Comparison of ENCODE assay signal across 11 cellular contexts in the genomic region with DNA sequence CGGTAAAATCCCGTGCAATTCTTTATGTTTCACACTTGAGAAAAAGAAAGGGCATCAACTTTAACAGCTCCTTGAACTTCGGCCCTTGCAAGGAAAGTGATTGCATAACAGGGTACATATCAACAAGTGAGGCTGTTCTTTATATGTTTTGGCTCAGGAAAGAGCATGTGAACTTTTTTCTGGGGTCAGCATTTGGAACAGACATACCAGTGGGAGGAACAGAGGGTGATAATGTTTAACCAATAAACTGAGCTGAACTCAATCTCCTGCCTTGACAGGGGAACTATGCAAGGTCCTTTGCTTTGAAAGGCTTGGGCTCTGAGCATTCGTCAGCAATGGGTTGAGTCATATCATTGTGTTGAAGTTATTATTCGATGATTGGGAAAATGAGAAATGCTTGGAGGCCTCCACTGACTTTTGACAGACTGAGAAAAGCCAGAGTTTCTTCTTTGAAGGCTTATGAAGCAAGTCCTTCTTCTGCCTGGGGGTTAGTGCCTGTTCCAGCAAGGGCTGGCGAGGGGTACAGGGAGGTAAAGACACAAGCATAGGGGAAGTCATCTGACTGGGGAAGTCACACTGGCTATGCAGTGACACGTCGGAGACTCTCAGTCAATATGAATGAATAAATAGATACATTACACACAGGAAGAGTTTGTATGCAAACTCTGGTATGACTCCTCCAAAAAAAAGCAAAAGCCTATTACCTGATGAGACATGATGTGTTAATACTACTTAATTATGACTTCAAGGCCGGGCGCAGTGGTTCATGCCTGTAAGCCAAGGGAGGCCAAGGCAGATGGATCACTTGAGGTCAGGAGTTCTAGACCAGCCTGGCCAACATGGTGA. TPM values are rescaled to one million over a fixed set of nuclear protein-coding genes. Genes with fewer than 3 reads are reported as not detected.
DNase-seq lines count a peak whose midpoint lies in the region; ATAC-seq, FAIRE-seq and TF ChIP-seq lines count a peak whose summit lies in the region.
"Had no signal": no experiment of that assay in that cellular context is flagged by ENCODE, and none has a peak within 500 bp of the region (broad histone marks: within the 10 kb centered on the region; RNA-seq: fewer than 3 reads in every experiment).

No MANE protein-coding gene starts in this region.

- TF ChIP-seq EP300 in HepG2 (IDR thresholded peaks at IDR 0.05; ENCODE audit: low read depth in 2 of 2, low read length in 2 of 2) (peak; percentile 34 to 96; a peak in 3 of 4 replicates), HepG2 (CRISPR knock-in tag; IDR thresholded peaks at IDR 0.05; ENCODE audit: borderline replicate concordance) (peak; percentile 84; the same call in 1 of the 2 replicates)

- CTCF ChIA-PET in HepG2 (lab: Yijun Ruan, JAX; ENCODE audit: low intra/inter-chr PET ratio, low total read pairs): interaction anchor here (1.1 kb wide), 1 partner anchor 14 kb away, joined by 3 read pairs; no protein-coding TSS in a partner anchor

- intact Hi-C loops in HepG2 (cut with micrococcal nuclease; ENCODE audit: unreplicated experiment): loop anchor here (1.0 to 5.0 kb wide), 4 partner anchors 8 to 33 kb away; no protein-coding TSS in a partner anchor

- H3K27ac ChIP-seq in HepG2 (ENCODE audit: extremely low read length, insufficient read depth, low read length) (peak overlapping the region; percentile 98), thoracic aorta (peak overlapping the region; percentile 13 to 16)

- in situ Hi-C loops in HepG2 (cut with HindIII; ENCODE audit: extremely low pct_ligation_motif_present, low pct_unique_long_range_greater_than_20kb): loop anchor here (5.0 kb wide), 1 partner anchor 48 kb away; no protein-coding TSS in a partner anchor

- no peak for TF ChIP-seq RAD21 in HepG2 (CRISPR knock-in tag; IDR thresholded peaks at IDR 0.05)

- POLR2A ChIA-PET in HepG2 (lab: Yijun Ruan, JAX): interaction anchor here (0.7 to 3.1 kb wide), 10 partner anchors 8 to 307 kb away, joined by 3 to 20 read pairs (median 6); partner anchors contain the start of genes CNDP2 and CYB5A

- no peaks in the 10 kb centered on the region for H3K79me2 ChIP-seq in HepG2 (ENCODE audit: insufficient read depth, low read length)

- H3K36me3 ChIP-seq in HepG2 (replicated peaks in 1 of 2; ENCODE audit: control insufficient read depth in 1 of 2, insufficient read depth in 2 of 2, low read length in 2 of 2) (no peaks in the 10 kb centered on the region), thoracic aorta (no peaks in the 10 kb centered on the region)

- H3K4me3 ChIP-seq in choroid plexus epithelial cell (ENCODE audit: low read depth, low read length) (no peak overlapping the region), HepG2 (replicated peaks in 1 of 3; ENCODE audit: insufficient read depth in 1 of 3, low read depth in 2 of 3, low read length in 3 of 3) (peak overlapping the region in 1 of 3 experiments; percentile 33; a peak in 1 of 6 replicates), thoracic aorta (no peak overlapping the region)

- H3K4me1 ChIP-seq in HepG2 (ENCODE audit: insufficient read depth, low read length): peaks cover 66% of the 10 kb centered on the region
- peaks cover 8 to 15% of the 10 kb centered on the region in 2 donors for H3K4me1 ChIP-seq in thoracic aorta (ENCODE audit: control insufficient read depth in 1 of 2, low read depth in 2 of 2)

- peak overlapping the region; percentile 71 for H3K4me2 ChIP-seq in HepG2 (ENCODE audit: low read depth, low read length)

- TSS peak; percentile 48 for BruUV-seq in HepG2 (replicated peaks; lab: Mats Ljungman, UMichigan)

- TF ChIP-seq CTCF in choroid plexus epithelial cell (conservative IDR thresholded peaks at IDR 0.05; ENCODE audit: low read depth, low read length) (no peak), HepG2 (CRISPR knock-in tag; IDR thresholded peaks at IDR 0.05) (no peak), thoracic aorta (IDR thresholded peaks at IDR 0.05) (no peak)

- DNase-seq in M059J (ENCODE audit: low read depth) (peak; percentile 26), choroid plexus epithelial cell (ENCODE audit: low read depth) (peak; percentile 99), HepG2 (ENCODE audit: low spot score) (peak; percentile 98), thoracic aorta (ENCODE audit: low spot score) (no peak), SW 1271 (lab: John Stamatoyannopoulos, UW) (no peak), NCI-H146 treated with DMSO at 0.1 percent for 48 hours (lab: John Stamatoyannopoulos, UW; ENCODE audit: unreplicated experiment) (no peak), GDM1 (lab: John Stamatoyannopoulos, UW) (no peak), H4 (ENCODE audit: low spot score) (no peak)
- DNase-seq: activated CD4-positive, alpha-beta T cell treated with anti-CD3 and anti-CD28 coated beads for 4 hours; effector CD8-positive, alpha-beta T cell; NCI-H2107 had no signal

- no peaks in the 10 kb centered on the region for H4K20me1 ChIP-seq in HepG2 (ENCODE audit: insufficient read depth, low read length)

- peak; percentile 98 for ATAC-seq in HepG2
- ATAC-seq in thoracic aorta (ENCODE audit: insufficient number of reproducible peaks, low FRiP score, low read depth): peak; percentile 70

- WGBS in HepG2 (ENCODE audit: low lambda C conversion rate): 20% methylated on average over 10 of the region's 10 CpGs

- TF ChIP-seq POLR2A in HepG2 (IDR thresholded peaks at IDR 0.05; ENCODE audit: insufficient read depth in 1 of 2, low read depth in 2 of 2, low read length in 2 of 2): 0 out of 4 replicates have a peak, but pooled peaks have one; percentile 15 to 32

- peak; percentile 99 for FAIRE-seq in HepG2 (lab: Jason Lieb, UNC)

- peak overlapping the region; percentile 67 for H3K9ac ChIP-seq in HepG2 (ENCODE audit: insufficient read depth, low read depth, low read length)

- H3K9me3 ChIP-seq in HepG2 (ENCODE audit: low read length) (no peaks in the 10 kb centered on the region), thoracic aorta (no peaks in the 10 kb centered on the region)

- peak overlapping the region; percentile 76 for H2AFZ ChIP-seq in HepG2 (ENCODE audit: low read length)

- H3K27me3 ChIP-seq in HepG2 (ENCODE audit: control insufficient read depth in 1 of 2, insufficient read depth in 2 of 2, low read length in 2 of 2) (no peaks in the 10 kb centered on the region), thoracic aorta (replicated peaks; ENCODE audit: insufficient read depth) (no peaks in the 10 kb centered on the region)

TF ChIP-seq in HepG2, 621 proteins besides CTCF, POLR2A, EP300 and RAD21 (continues in another document):
- TF ChIP-seq HHEX (CRISPR knock-in tag; IDR thresholded peaks at IDR 0.05): 0 out of 2 replicates have a peak, but pooled peaks have one; percentile 10
- TF ChIP-seq SNAPC5 (CRISPR knock-in tag; IDR thresholded peaks at IDR 0.05; ENCODE audit: borderline replicate concordance): peak; percentile 93; the same call in 1 of the 2 replicates
- peak; percentile 65; the same call in 1 of the 2 replicates for TF ChIP-seq ZBTB25 (CRISPR knock-in tag; IDR thresholded peaks at IDR 0.05)
- TF ChIP-seq PLRG1 (conservative IDR thresholded peaks at IDR 0.05): no peak
- TF ChIP-seq MBD4 (IDR thresholded peaks at IDR 0.05; ENCODE audit: borderline replicate concordance, low read length): 0 out of 2 replicates have a peak, but pooled peaks have one; percentile 49
- peak; percentile 78 for TF ChIP-seq MLX (CRISPR knock-in tag; IDR thresholded peaks at IDR 0.05)

RNA-seq across cellular contexts. Expression of gene CYB5A, which starts 57.2 kb away (rescaled TPM):
- total RNA-seq in M059J (2014; rRNA removed; shearing (Covaris generic)): 167 and 192 TPM in 2 replicates
- total RNA-seq in HepG2 (2016; rRNA removed; fragmentation: Illumina TruSeq; extraction: Trizol): 356 and 411 TPM in 2 replicates
- 374 and 466 TPM in 2 replicates for total RNA-seq in HepG2 (2016; cell fraction: cytosol; rRNA removed; fragmentation: Illumina TruSeq; extraction: Trizol; ENCODE audit: low read depth)
- 373 and 443 TPM in 2 replicates for total RNA-seq in HepG2 (2016; cell fraction: insoluble cytoplasmic fraction; rRNA removed; fragmentation: Illumina TruSeq; extraction: Trizol)
- 360 and 432 TPM in 2 replicates for total RNA-seq in HepG2 (2016; cell fraction: membrane; rRNA removed; fragmentation: Illumina TruSeq; extraction: Trizol)
- 129 and 140 TPM in 2 replicates for total RNA-seq in HepG2 (2016; cell fraction: nucleus; rRNA removed; fragmentation: Illumina TruSeq; extraction: Trizol)
- polyA plus RNA-seq in HepG2 (2011; rRNA removed): 215 and 233 TPM in 2 replicates
- polyA plus RNA-seq in HepG2 (2011; cell fraction: cytosol; rRNA removed): 375 and 416 TPM in 2 replicates
- polyA plus RNA-seq in HepG2 (2011; cell fraction: nucleus; rRNA removed): 94.1 and 130 TPM in 2 replicates
- 216 and 218 TPM in 2 replicates for polyA plus RNA-seq in HepG2 (2012)
- polyA plus RNA-seq in HepG2 (2016; cell fraction: cytosol; fragmentation: Illumina TruSeq; extraction: Trizol; ENCODE audit: low read depth): 479 and 611 TPM in 2 replicates
- 473 and 479 TPM in 2 replicates for polyA plus RNA-seq in HepG2 (2016; cell fraction: insoluble cytoplasmic fraction; fragmentation: Illumina TruSeq; extraction: Trizol; ENCODE audit: low read depth)
- 378 and 460 TPM in 2 replicates for polyA plus RNA-seq in HepG2 (2016; cell fraction: membrane; fragmentation: Illumina TruSeq; extraction: Trizol; ENCODE audit: low read depth)
- polyA plus RNA-seq in HepG2 (2016; cell fraction: nucleus; fragmentation: Illumina TruSeq; extraction: Trizol; ENCODE audit: insufficient read depth, low read depth): 240 and 246 TPM in 2 replicates
- 0.14 and 63.3 TPM in 2 replicates for polyA minus RNA-seq in HepG2 (2011; rRNA and poly(A)+ RNA removed; ENCODE audit: low replicate concordance)
- 74.5 and 95.0 TPM in 2 replicates for polyA minus RNA-seq in HepG2 (2011; cell fraction: cytosol; rRNA and poly(A)+ RNA removed)
- polyA minus RNA-seq in HepG2 (2011; cell fraction: nucleus; rRNA and poly(A)+ RNA removed): 40.4 and 58.9 TPM in 2 replicates
- 100 to 1,000 TPM in 1 of 2 donors, 10 to 100 TPM in 1; 57.0 to 121 TPM for total RNA-seq in thoracic aorta
- 8.6 and 10.6 TPM in 2 replicates for total RNA-seq in H4 (2014; rRNA removed; shearing (Covaris generic))

Comparison
In these comparisons a context has a peak if more than half of its experiments do, and no peak if none do; other contexts are left out.
1. DNase-seq: peak in M059J (single experiment), choroid plexus epithelial cell (single experiment) and HepG2 (single experiment); none in thoracic aorta (single experiment), SW 1271 (0 of 2), NCI-H146 treated with DMSO at 0.1 percent for 48 hours (single experiment), GDM1 (single experiment) and H4 (single experiment).